In genomic region chr2:217436386-217436785, GRCh38 we compare ENCODE assay signal across 15 cellular contexts.
A peak's percentile ranks its signal among the peaks of the same experiment; 100 is the strongest.
DNase-seq lines count a peak whose midpoint lies in the region; ATAC-seq and TF ChIP-seq lines count a peak whose summit lies in the region.
"Had no signal": no experiment of that assay in that cellular context is flagged by ENCODE, and none has a peak within 500 bp of the region (broad histone marks: within the 10 kb centered on the region; RNA-seq: fewer than 3 reads in every experiment).

No MANE protein-coding gene starts in this region.

- no peak for TF ChIP-seq POLR2A in breast epithelium (IDR thresholded peaks at IDR 0.05)

- DNase-seq in breast epithelium (ENCODE audit: low spot score in 2 of 2) (no peak), right cardiac atrium (peak; percentile 26 to 83 (median 74)), progenitor cell of endocrine pancreas (ENCODE audit: low spot score, unreplicated experiment) (no peak), type B pancreatic cell (ENCODE audit: extremely low spot score, unreplicated experiment) (no peak), amniotic stem cell (lab: John Stamatoyannopoulos, UW) (no peak), posterior cingulate gyrus (no peak)
- DNase-seq in natural killer cell treated with Interleukin-12 subunit alpha and Interleukin-12 subunit beta and Interleukin-15 and Interleukin-18, amount 100 ng/mL, for 72 hours (ENCODE audit: low spot score) = no peak
- DNase-seq: AML-193, H9, Karpas-422, NCI-H1105 treated with DMSO at 0.1 percent for 48 hours, NCI-H2107, SHP77 had no signal

- ATAC-seq in right cardiac atrium = peak; percentile 26 to 30
- ATAC-seq in natural killer cell treated with Interleukin-12 subunit alpha and Interleukin-12 subunit beta and Interleukin-15 and Interleukin-18, amount 100 ng/mL, for 72 hours = no peak

- H3K27ac ChIP-seq in breast epithelium (peak overlapping the region; percentile 24 to 68), right cardiac atrium (ENCODE audit: low read length) (no peak overlapping the region)
- H3K27ac ChIP-seq: VCaP had no signal

- H3K27me3 ChIP-seq in breast epithelium (no peaks in the 10 kb centered on the region), right cardiac atrium (ENCODE audit: control insufficient read depth, insufficient read depth) (no peaks in the 10 kb centered on the region)

- H3K36me3 Mint-ChIP-seq in progenitor cell of endocrine pancreas (ENCODE audit: insufficient read depth) (no peaks in the 10 kb centered on the region), type B pancreatic cell (no peaks in the 10 kb centered on the region)
- H3K36me3 Mint-ChIP-seq in natural killer cell treated with Interleukin-12 subunit alpha and Interleukin-12 subunit beta and Interleukin-15 and Interleukin-18, amount 100 ng/mL, for 72 hours = peaks cover 6% of the 10 kb centered on the region

- H3K36me3 ChIP-seq in breast epithelium = no peaks in the 10 kb centered on the region

- intact Hi-C loops in breast epithelium (cut with DNase I; ENCODE audit: low total_unique reads) (loop anchor here (5.0 kb wide), 1 partner anchor 81 kb away; no protein-coding TSS in a partner anchor), right cardiac atrium (cut with DNase I) (loop anchor here in 1 of 4 donors (10.0 kb wide), 1 partner anchor 742 kb away; the partner anchor contains the start of gene IGFBP5), posterior cingulate gyrus (cut with DNase I) (no loop called here)

- H3K4me1 Mint-ChIP-seq in progenitor cell of endocrine pancreas (ENCODE audit: low read depth) (peaks cover 40% of the 10 kb centered on the region), type B pancreatic cell (ENCODE audit: unreplicated experiment) (peaks cover 62% of the 10 kb centered on the region)
- peaks cover 36 to 37% of the 10 kb centered on the region in 2 donors for H3K4me1 Mint-ChIP-seq in natural killer cell treated with Interleukin-12 subunit alpha and Interleukin-12 subunit beta and Interleukin-15 and Interleukin-18, amount 100 ng/mL, for 72 hours (ENCODE audit: low read depth in 2 of 2)

- H3K4me3 ChIP-seq in breast epithelium = no peak overlapping the region
- H3K4me3 ChIP-seq in right cardiac atrium (ENCODE audit: low read length) = no peak overlapping the region

- H3K4me3 Mint-ChIP-seq in progenitor cell of endocrine pancreas (ENCODE audit: low read depth) (no peak overlapping the region), type B pancreatic cell (no peak overlapping the region)
- no peak overlapping the region for H3K4me3 Mint-ChIP-seq in natural killer cell treated with Interleukin-12 subunit alpha and Interleukin-12 subunit beta and Interleukin-15 and Interleukin-18, amount 100 ng/mL, for 72 hours
- H3K4me3 Mint-ChIP-seq: H9; T-helper 1 cell treated with Interleukin-12 subunit alpha and Interleukin-12 subunit beta and Interleukin-4 antibody, amounts not matched to agents 30 μg/mL and 1 μg/mL, for 36 hours had no signal

- H3K9me3 ChIP-seq in breast epithelium (no peaks in the 10 kb centered on the region), right cardiac atrium (ENCODE audit: control insufficient read depth, low read length) (no peaks in the 10 kb centered on the region)

- TF ChIP-seq CTCF in breast epithelium (IDR thresholded peaks at IDR 0.05) (no peak), progenitor cell of endocrine pancreas (IDR thresholded peaks at IDR 0.05; ENCODE audit: unreplicated experiment) (no peak), type B pancreatic cell (conservative IDR thresholded peaks at IDR 0.05) (no peak)

- peaks cover 0 to 2% of the 10 kb centered on the region in 2 donors for H3K4me1 ChIP-seq in breast epithelium
- H3K4me1 ChIP-seq in right cardiac atrium (ENCODE audit: control insufficient read depth, insufficient read depth, low read length) = peaks cover 18% of the 10 kb centered on the region

- peak overlapping the region; percentile 30 for H3K27ac Mint-ChIP-seq in progenitor cell of endocrine pancreas
- H3K27ac Mint-ChIP-seq in type B pancreatic cell = peak overlapping the region; percentile 37
- H3K27ac Mint-ChIP-seq in natural killer cell treated with Interleukin-12 subunit alpha and Interleukin-12 subunit beta and Interleukin-15 and Interleukin-18, amount 100 ng/mL, for 72 hours = no peak overlapping the region
- H3K27ac Mint-ChIP-seq: H9; T-helper 1 cell treated with Interleukin-12 subunit alpha and Interleukin-12 subunit beta and Interleukin-4 antibody, amounts not matched to agents 30 μg/mL and 1 μg/mL, for 36 hours had no signal

- H3K9me3 Mint-ChIP-seq in progenitor cell of endocrine pancreas (ENCODE audit: low read depth) (no peaks in the 10 kb centered on the region), type B pancreatic cell (no peaks in the 10 kb centered on the region)
- H3K9me3 Mint-ChIP-seq in natural killer cell treated with Interleukin-12 subunit alpha and Interleukin-12 subunit beta and Interleukin-15 and Interleukin-18, amount 100 ng/mL, for 72 hours = no peaks in the 10 kb centered on the region
- H3K9me3 Mint-ChIP-seq: H9; T-helper 1 cell treated with Interleukin-12 subunit alpha and Interleukin-12 subunit beta and Interleukin-4 antibody, amounts not matched to agents 30 μg/mL and 1 μg/mL, for 36 hours had no signal

- H3K27me3 Mint-ChIP-seq in progenitor cell of endocrine pancreas (no peaks in the 10 kb centered on the region), type B pancreatic cell (no peaks in the 10 kb centered on the region)
- peaks cover 29 to 43% of the 10 kb centered on the region in 2 donors for H3K27me3 Mint-ChIP-seq in natural killer cell treated with Interleukin-12 subunit alpha and Interleukin-12 subunit beta and Interleukin-15 and Interleukin-18, amount 100 ng/mL, for 72 hours

- 38% methylated on average over 5 of the region's 5 CpGs for WGBS in right cardiac atrium

Comparison
In these comparisons a context has a peak if more than half of its experiments do, and no peak if none do; other contexts are left out.
1. DNase-seq: peak in right cardiac atrium (3 of 3); none in breast epithelium (0 of 2), progenitor cell of endocrine pancreas (single experiment), type B pancreatic cell (single experiment), amniotic stem cell (single experiment), posterior cingulate gyrus (0 of 10) and natural killer cell treated with Interleukin-12 subunit alpha and Interleukin-12 subunit beta and Interleukin-15 and Interleukin-18, amount 100 ng/mL, for 72 hours (single experiment).
2. ATAC-seq: peak in right cardiac atrium (2 of 2); none in natural killer cell treated with Interleukin-12 subunit alpha and Interleukin-12 subunit beta and Interleukin-15 and Interleukin-18, amount 100 ng/mL, for 72 hours (0 of 2).
3. H3K27ac Mint-ChIP-seq: peak in progenitor cell of endocrine pancreas (single experiment) and type B pancreatic cell (single experiment); none in natural killer cell treated with Interleukin-12 subunit alpha and Interleukin-12 subunit beta and Interleukin-15 and Interleukin-18, amount 100 ng/mL, for 72 hours (0 of 2).